ENCODE assay signal across 17 cellular contexts in genomic region chr10:30505543-30506298, GRCh38.
DNase-seq lines count a peak whose midpoint lies in the region; ATAC-seq and TF ChIP-seq lines count a peak whose summit lies in the region.
"Had no signal": no experiment of that assay in that cellular context is flagged by ENCODE, and none has a peak within 500 bp of the region (broad histone marks: within the 10 kb centered on the region; RNA-seq: fewer than 3 reads in every experiment).

No MANE protein-coding gene starts in this region.

- H3K27ac ChIP-seq in left lung: peak overlapping the region; percentile 45 to 71
- H3K27ac ChIP-seq: vagina had no signal

- H3K9me3 Mint-ChIP-seq in stimulated activated naive B cell treated with anti-CD40 and anti-IgM and Interleukin-4, amounts not matched to agents 10 μg/mL and 1 μg/mL and 100 μg/mL, for 72 hours: no peaks in the 10 kb centered on the region
- H3K9me3 Mint-ChIP-seq: activated naive CD4-positive, alpha-beta T cell treated with anti-CD3 and anti-CD28 coated beads, Interleukin-2, amount 50 U/mL, for 24 hours; mesothelial cell of epicardium had no signal

- H3K27ac Mint-ChIP-seq in stimulated activated naive B cell treated with anti-CD40 and anti-IgM and Interleukin-4, amounts not matched to agents 10 μg/mL and 1 μg/mL and 100 μg/mL, for 72 hours: peak overlapping the region; percentile 67
- H3K27ac Mint-ChIP-seq: activated naive CD4-positive, alpha-beta T cell treated with anti-CD3 and anti-CD28 coated beads, Interleukin-2, amount 50 U/mL, for 24 hours; mesothelial cell of epicardium had no signal

- no peak for TF ChIP-seq CTCF in left lung (IDR thresholded peaks at IDR 0.05)

- DNase-seq in NOMO-1 treated with DMSO at 0.1 percent for 48 hours (lab: John Stamatoyannopoulos, UW; ENCODE audit: unreplicated experiment) (peak; percentile 71), left lung (no peak), cerebellar nuclear complex (lab: John Stamatoyannopoulos, UW) (no peak)
- DNase-seq in stimulated activated naive B cell treated with anti-CD40 and anti-IgM and Interleukin-4, amounts not matched to agents 10 μg/mL and 1 μg/mL and 100 μg/mL, for 72 hours: no peak
- DNase-seq: activated CD8-positive, alpha-beta memory T cell treated with anti-CD3 and anti-CD28 coated beads, Interleukin-2, amount 50 U/mL, for 4 hours; H7; NCI-H1417 treated with DMSO at 0.1 percent for 48 hours; NCI-H524; posterior cingulate gyrus; SK-N-SH; stimulated activated CD4-positive, alpha-beta T cell treated with anti-CD3 and anti-CD28 coated beads, Interleukin-1b, Interleukin-23, amount 100 ng/mL, for 48 hours had no signal

- ATAC-seq in HG03175 (IDR thresholded peaks at IDR 0.05; ENCODE audit: unreplicated experiment): peak; percentile 33
- peak; percentile 24 for ATAC-seq in left lung
- ATAC-seq in stimulated activated naive B cell treated with anti-CD40 and anti-IgM and Interleukin-4, amounts not matched to agents 10 μg/mL and 1 μg/mL and 100 μg/mL, for 72 hours (replicated peaks): peak; percentile 45 to 62
- ATAC-seq in GM19023 (IDR thresholded peaks at IDR 0.05; ENCODE audit: unreplicated experiment): no peak
- ATAC-seq in GM18520 (IDR thresholded peaks at IDR 0.05; ENCODE audit: unreplicated experiment): no peak

- H3K4me1 Mint-ChIP-seq in stimulated activated naive B cell treated with anti-CD40 and anti-IgM and Interleukin-4, amounts not matched to agents 10 μg/mL and 1 μg/mL and 100 μg/mL, for 72 hours: peaks cover 37 to 81% of the 10 kb centered on the region in 2 donors
- H3K4me1 Mint-ChIP-seq: mesothelial cell of epicardium had no signal

- intact Hi-C loops in left lung (cut with DNase I): no loop called here

- no peaks in the 10 kb centered on the region for H3K36me3 ChIP-seq in left lung
- H3K36me3 ChIP-seq: vagina had no signal

- H3K27me3 Mint-ChIP-seq in stimulated activated naive B cell treated with anti-CD40 and anti-IgM and Interleukin-4, amounts not matched to agents 10 μg/mL and 1 μg/mL and 100 μg/mL, for 72 hours: no peaks in the 10 kb centered on the region
- H3K27me3 Mint-ChIP-seq: activated naive CD4-positive, alpha-beta T cell treated with anti-CD3 and anti-CD28 coated beads, Interleukin-2, amount 50 U/mL, for 24 hours had no signal

- H3K4me1 ChIP-seq in left lung: peaks cover 0 to 62% of the 10 kb centered on the region in 2 donors
- H3K4me1 ChIP-seq: vagina had no signal

- no peak overlapping the region for H3K4me3 ChIP-seq in left lung
- H3K4me3 ChIP-seq: vagina had no signal

- H3K27me3 ChIP-seq in left lung: no peaks in the 10 kb centered on the region
- H3K27me3 ChIP-seq: vagina had no signal

- peak overlapping the region in 1 of 2 donors; percentile 41 for H3K4me3 Mint-ChIP-seq in stimulated activated naive B cell treated with anti-CD40 and anti-IgM and Interleukin-4, amounts not matched to agents 10 μg/mL and 1 μg/mL and 100 μg/mL, for 72 hours
- H3K4me3 Mint-ChIP-seq: activated naive CD4-positive, alpha-beta T cell treated with anti-CD3 and anti-CD28 coated beads, Interleukin-2, amount 50 U/mL, for 24 hours; mesothelial cell of epicardium had no signal

- H3K9me3 ChIP-seq in left lung: no peaks in the 10 kb centered on the region
- H3K9me3 ChIP-seq: SK-N-SH, vagina had no signal

- H3K36me3 Mint-ChIP-seq in stimulated activated naive B cell treated with anti-CD40 and anti-IgM and Interleukin-4, amounts not matched to agents 10 μg/mL and 1 μg/mL and 100 μg/mL, for 72 hours: no peaks in the 10 kb centered on the region
- H3K36me3 Mint-ChIP-seq: activated naive CD4-positive, alpha-beta T cell treated with anti-CD3 and anti-CD28 coated beads, Interleukin-2, amount 50 U/mL, for 24 hours; mesothelial cell of epicardium had no signal

Comparison
In these comparisons a context has a peak if more than half of its experiments do, and no peak if none do; other contexts are left out.
1. ATAC-seq: peak in HG03175 (single experiment), left lung (single experiment) and stimulated activated naive B cell treated with anti-CD40 and anti-IgM and Interleukin-4, amounts not matched to agents 10 μg/mL and 1 μg/mL and 100 μg/mL, for 72 hours (2 of 2); none in GM19023 (single experiment) and GM18520 (single experiment).